ENCODE assay signal across 34 cellular contexts in the genomic region with DNA sequence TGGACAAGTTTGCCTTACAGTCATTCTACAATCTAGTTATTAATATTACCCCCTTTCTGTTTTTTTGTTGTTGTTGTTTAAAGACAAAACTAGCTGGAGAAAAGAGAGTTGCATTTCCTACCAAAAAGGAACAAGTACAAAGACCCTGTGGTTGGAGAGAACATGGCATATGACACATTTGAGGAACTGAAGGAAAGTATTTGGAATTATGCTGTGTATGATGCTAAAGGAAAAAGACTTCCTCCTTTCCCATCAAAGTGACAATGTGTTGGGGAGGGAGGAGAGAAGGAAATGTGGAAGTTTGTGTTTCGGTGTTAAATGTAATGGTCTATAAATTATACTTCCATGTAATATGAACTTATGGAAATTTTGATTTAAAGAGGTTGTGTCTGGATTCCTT. TPM values are rescaled to one million over a fixed set of nuclear protein-coding genes. Genes with fewer than 3 reads are reported as not detected.
"Had no signal": no experiment of that assay in that cellular context is flagged by ENCODE, and none has a peak within 500 bp of the region (broad histone marks: within the 10 kb centered on the region; RNA-seq: fewer than 3 reads in every experiment).

No MANE protein-coding gene starts in this region.

- H3K4me1 ChIP-seq: ascending aorta, breast epithelium, colonic mucosa, esophagus squamous epithelium, gastroesophageal sphincter had no signal

- H3K27me3 ChIP-seq: ascending aorta, breast epithelium, colonic mucosa, esophagus squamous epithelium, gastroesophageal sphincter had no signal

- H3K36me3 ChIP-seq: ascending aorta, breast epithelium, cardiac muscle cell, colonic mucosa, esophagus squamous epithelium, gastroesophageal sphincter had no signal

- H3K4me3 ChIP-seq: ascending aorta, breast epithelium, cardiac muscle cell, colonic mucosa, dorsolateral prefrontal cortex, esophagus squamous epithelium, gastroesophageal sphincter had no signal

- ATAC-seq: activated CD4-positive, alpha-beta T cell treated with anti-CD3 and anti-CD28 coated beads for 36 hours; activated CD8-positive, alpha-beta T cell treated with anti-CD3 and anti-CD28 coated beads, Interleukin-2, amount 10 ng/mL, durations not matched to agents 7 days and 5 days; activated naive CD4-positive, alpha-beta T cell treated with anti-CD3 and anti-CD28 coated beads, Interleukin-2, amount 50 U/mL, for 72 hours; activated T-cell treated with anti-CD3 and anti-CD28 coated beads, Interleukin-2, amount 50 U/mL, for 72 hours; gastroesophageal sphincter; T-cell had no signal

- DNase-seq: activated CD4-positive, alpha-beta memory T cell treated with anti-CD3 and anti-CD28 coated beads for 36 hours; activated CD4-positive, alpha-beta T cell treated with anti-CD3 and anti-CD28 coated beads for 36 hours; activated CD4-positive, alpha-beta T cell treated with anti-CD3 and anti-CD28 coated beads, Interleukin-2, amount 10 ng/mL, durations not matched to agents 24 days and 14 days; activated CD4-positive, CD25-positive, alpha-beta regulatory T cell; activated CD4-positive, CD25-positive, alpha-beta regulatory T cell treated with anti-CD3 and anti-CD28 coated beads, Interleukin-2, amount 50 U/mL, for 72 hours; activated CD8-positive, alpha-beta memory T cell treated with anti-CD3 and anti-CD28 coated beads, Interleukin-2, amount 50 U/mL, for 48 hours; activated CD8-positive, alpha-beta T cell treated with anti-CD3 and anti-CD28 coated beads, Interleukin-2, amount 10 ng/mL, durations not matched to agents 7 days and 5 days; activated gamma-delta T cell; activated naive CD4-positive, alpha-beta T cell; activated naive CD4-positive, alpha-beta T cell treated with anti-CD3 and anti-CD28 coated beads, Interleukin-2, amount 10 ng/mL, durations not matched to agents 7 days and 5 days; activated naive CD8-positive, alpha-beta T cell treated with anti-CD3 and anti-CD28 coated beads, Interleukin-2, amount 10 ng/mL, durations not matched to agents 7 days and 5 days; activated T-cell treated with anti-CD3 and anti-CD28 coated beads for 4 hours; activated T-cell treated with anti-CD3 and anti-CD28 coated beads, Interleukin-2, amount 50 U/mL, for 24 hours; activated T-cell treated with anti-CD3 and anti-CD28 coated beads, Interleukin-2, amount 50 U/mL, for 72 hours; central memory CD4-positive, alpha-beta T cell; cerebellar nuclear complex; colonic mucosa; dorsolateral prefrontal cortex; effector memory CD4-positive, alpha-beta T cell; esophagus squamous epithelium; foreskin melanocyte; SW 1271; T-cell; T1000 had no signal

- H3K9me3 ChIP-seq: ascending aorta, breast epithelium, colonic mucosa, esophagus squamous epithelium, gastroesophageal sphincter had no signal

- H3K27ac ChIP-seq: ascending aorta, breast epithelium, cardiac muscle cell, colonic mucosa, dorsolateral prefrontal cortex, epithelial cell of prostate, esophagus squamous epithelium, gastroesophageal sphincter had no signal

RNA-seq across cellular contexts. Expression of gene TNFSF8, which starts 15.2 kb away (rescaled TPM):
- total RNA-seq: cardiac muscle cell, endothelial cell of umbilical vein, fibroblast of lung, fibroblast of villous mesenchyme, glomerular endothelial cell had no signal
- polyA plus RNA-seq: cardiac muscle cell, endothelial cell of umbilical vein, fibroblast of lung had no signal
